In genomic region chr4:80010316-80010715, GRCh38 we compare ENCODE assay signal across 33 cellular contexts.
A peak's percentile ranks its signal among the peaks of the same experiment; 100 is the strongest.
DNase-seq lines count a peak whose midpoint lies in the region; ATAC-seq and TF ChIP-seq lines count a peak whose summit lies in the region.
"Had no signal": no experiment of that assay in that cellular context is flagged by ENCODE, and none has a peak within 500 bp of the region (broad histone marks: within the 10 kb centered on the region; RNA-seq: fewer than 3 reads in every experiment).

No MANE protein-coding gene starts in this region.

- H3K4me3 Mint-ChIP-seq in activated CD4-positive, alpha-beta T cell treated with anti-CD3 and anti-CD28 coated beads for 36 hours: no peak overlapping the region
- H3K4me3 Mint-ChIP-seq in HFFc6 (no peak overlapping the region), immature natural killer cell (peak overlapping the region in 1 of 5 donors; percentile 42)
- H3K4me3 Mint-ChIP-seq in T-helper 2 cell treated with Interferon-gamma antibody and Interleukin-4, amounts not matched to agents 5 μg/mL and 100 μg/mL, for 36 hours: peak overlapping the region; percentile 44
- H3K4me3 Mint-ChIP-seq: activated naive CD4-positive, alpha-beta T cell treated with anti-CD3 and anti-CD28 coated beads for 36 hours; GM23338; naive B cell had no signal

- CTCF ChIA-PET in activated CD4-positive, alpha-beta T cell treated with anti-CD3 and anti-CD28 coated beads for 36 hours (lab: Charles Lee): no interaction called here

- no peak for ATAC-seq in activated CD4-positive, alpha-beta T cell treated with anti-CD3 and anti-CD28 coated beads for 36 hours
- ATAC-seq in GM21737 (IDR thresholded peaks at IDR 0.05; ENCODE audit: unreplicated experiment): no peak
- ATAC-seq: GM23338, heart right ventricle, HepG2, lower lobe of right lung, psoas muscle had no signal

- H3K9me3 Mint-ChIP-seq in activated CD4-positive, alpha-beta T cell treated with anti-CD3 and anti-CD28 coated beads for 36 hours (ENCODE audit: low read depth): no peaks in the 10 kb centered on the region
- H3K9me3 Mint-ChIP-seq in HFFc6 (no peaks in the 10 kb centered on the region), immature natural killer cell (peaks cover 0 to 1% (median 0%) of the 10 kb centered on the region in 6 donors)
- H3K9me3 Mint-ChIP-seq in T-helper 2 cell treated with Interferon-gamma antibody and Interleukin-4, amounts not matched to agents 5 μg/mL and 100 μg/mL, for 36 hours: peaks cover 37% of the 10 kb centered on the region
- H3K9me3 Mint-ChIP-seq: GM23338 had no signal

- no peak for TF ChIP-seq CTCF in HFFc6 (IDR thresholded peaks at IDR 0.05)

- DNase-seq in activated CD4-positive, alpha-beta T cell treated with anti-CD3 and anti-CD28 coated beads for 36 hours: no peak
- no peak for DNase-seq in activated CD4-positive, alpha-beta T cell treated with anti-CD3 and anti-CD28 coated beads, Interleukin-2, amount 50 U/mL, for 48 hours
- DNase-seq in HFFc6: no peak
- DNase-seq in T-helper 2 cell treated with Interferon-gamma antibody and Interleukin-4, amounts not matched to agents 5 μg/mL and 100 μg/mL, for 36 hours (ENCODE audit: low spot score): no peak
- DNase-seq in immature natural killer cell: no peak
- DNase-seq in globus pallidus (ENCODE audit: low spot score): no peak
- no peak for DNase-seq in NCI-H1092 (lab: John Stamatoyannopoulos, UW)
- DNase-seq: 8988T; activated CD4-positive, CD25-positive, alpha-beta regulatory T cell treated with anti-CD3 and anti-CD28 coated beads, Interleukin-2, amount 50 U/mL, for 72 hours; activated naive CD4-positive, alpha-beta T cell treated with anti-CD3 and anti-CD28 coated beads for 36 hours; activated T-cell treated with anti-CD3 and anti-CD28 coated beads, Interleukin-2, amount 50 U/mL, for 48 hours; anterior cingulate cortex; dorsolateral prefrontal cortex; esophagus squamous epithelium; foreskin melanocyte; heart right ventricle; kidney glomerular epithelial cell; lower lobe of right lung; midbrain; naive B cell; NCI-H1105 treated with DMSO at 0.1 percent for 48 hours; NCI-H1930; NCI-H524 treated with DMSO at 0.1 percent for 48 hours; occipital lobe; PC-9; psoas muscle; sigmoid colon; SK-N-SH; stimulated activated CD4-positive, alpha-beta T cell treated with anti-CD3 and anti-CD28 coated beads, Interleukin-4, amount 100 ng/mL, for 24 hours; upper lobe of left lung had no signal

- intact Hi-C loops in activated CD4-positive, alpha-beta T cell treated with anti-CD3 and anti-CD28 coated beads for 36 hours (cut with DNase I, micrococcal nuclease): no loop called here

- H3K27me3 Mint-ChIP-seq in activated CD4-positive, alpha-beta T cell treated with anti-CD3 and anti-CD28 coated beads for 36 hours: no peaks in the 10 kb centered on the region
- H3K27me3 Mint-ChIP-seq in HFFc6 (ENCODE audit: insufficient read depth) (no peaks in the 10 kb centered on the region), immature natural killer cell (ENCODE audit: low read depth in 3 of 3) (peaks cover 0 to 1% (median 0%) of the 10 kb centered on the region in 3 donors)
- no peaks in the 10 kb centered on the region for H3K27me3 Mint-ChIP-seq in T-helper 2 cell treated with Interferon-gamma antibody and Interleukin-4, amounts not matched to agents 5 μg/mL and 100 μg/mL, for 36 hours (ENCODE audit: low read depth)
- H3K27me3 Mint-ChIP-seq: naive B cell had no signal

- H3K4me1 Mint-ChIP-seq in activated CD4-positive, alpha-beta T cell treated with anti-CD3 and anti-CD28 coated beads for 36 hours: peaks cover 38% of the 10 kb centered on the region
- H3K4me1 Mint-ChIP-seq in HFFc6 (ENCODE audit: low read depth): peaks cover 76% of the 10 kb centered on the region
- H3K4me1 Mint-ChIP-seq in T-helper 2 cell treated with Interferon-gamma antibody and Interleukin-4, amounts not matched to agents 5 μg/mL and 100 μg/mL, for 36 hours (ENCODE audit: low read depth): peaks cover 55% of the 10 kb centered on the region
- H3K4me1 Mint-ChIP-seq in immature natural killer cell: peaks cover 23 to 48% of the 10 kb centered on the region in 2 donors

- POLR2A ChIA-PET in activated CD4-positive, alpha-beta T cell treated with anti-CD3 and anti-CD28 coated beads for 36 hours (lab: Charles Lee): no interaction called here

- peaks cover 29% of the 10 kb centered on the region for H3K36me3 Mint-ChIP-seq in activated CD4-positive, alpha-beta T cell treated with anti-CD3 and anti-CD28 coated beads for 36 hours (ENCODE audit: low read depth)
- peaks cover 52% of the 10 kb centered on the region for H3K36me3 Mint-ChIP-seq in HFFc6 (ENCODE audit: low read depth)
- H3K36me3 Mint-ChIP-seq in T-helper 2 cell treated with Interferon-gamma antibody and Interleukin-4, amounts not matched to agents 5 μg/mL and 100 μg/mL, for 36 hours (ENCODE audit: low read depth): peaks cover 54% of the 10 kb centered on the region
- peaks cover 0 to 3% (median 0%) of the 10 kb centered on the region in 3 donors for H3K36me3 Mint-ChIP-seq in immature natural killer cell

- H3K27ac Mint-ChIP-seq in activated CD4-positive, alpha-beta T cell treated with anti-CD3 and anti-CD28 coated beads for 36 hours: peak overlapping the region; percentile 21
- peak overlapping the region; percentile 57 for H3K27ac Mint-ChIP-seq in HFFc6
- peak overlapping the region; percentile 16 for H3K27ac Mint-ChIP-seq in T-helper 2 cell treated with Interferon-gamma antibody and Interleukin-4, amounts not matched to agents 5 μg/mL and 100 μg/mL, for 36 hours
- peak overlapping the region in 4 of 6 donors; percentile 1 to 53 (median 5) for H3K27ac Mint-ChIP-seq in immature natural killer cell
- H3K27ac Mint-ChIP-seq: activated naive CD4-positive, alpha-beta T cell treated with anti-CD3 and anti-CD28 coated beads for 36 hours; GM23338 had no signal

Comparison
In these comparisons a context has a peak if more than half of its experiments do, and no peak if none do; other contexts are left out.
1. H3K27ac Mint-ChIP-seq: peak in every context shown above with its lines; median percentile 57 in HFFc6; 21 in activated CD4-positive, alpha-beta T cell treated with anti-CD3 and anti-CD28 coated beads for 36 hours; 16 in T-helper 2 cell treated with Interferon-gamma antibody and Interleukin-4, amounts not matched to agents 5 μg/mL and 100 μg/mL, for 36 hours; 5 in immature natural killer cell.